Comparison of ENCODE assay signal across 1 cellular context in genomic region chr5:176388341-176389113, GRCh38.
TF ChIP-seq lines count a peak whose summit lies in the region.

Gene HIGD2A (plus strand): TSS chr5:176388751. CDS start chr5:176388820, 69 bp downstream.
Gene NOP16 (minus strand): TSS chr5:176388598. CDS start chr5:176388539, 59 bp downstream.

TF ChIP-seq in K562, 482 proteins besides CTCF, POLR2A, EP300 and RAD21 (continued from another document):
- TF ChIP-seq THAP7 (CRISPR knock-in tag; IDR thresholded peaks at IDR 0.05) (peak; percentile 91), GTF2E2 (tag; IDR thresholded peaks at IDR 0.05) (peak; percentile 95), NFYB (IDR thresholded peaks at IDR 0.05; ENCODE audit: extremely low read depth, insufficient read length) (no peak), NONO (IDR thresholded peaks at IDR 0.05; ENCODE audit: low read depth in 2 of 2, low read length in 1 of 2) (no peak), TAF7 (tag; IDR thresholded peaks at IDR 0.05) (peak; percentile 97), SETDB1 (IDR thresholded peaks at IDR 0.05; ENCODE audit: low read length) (no peak), ZNF586 (CRISPR knock-in tag; conservative IDR thresholded peaks at IDR 0.05) (no peak), HCFC1 (IDR thresholded peaks at IDR 0.05; ENCODE audit: low read depth, low read length) (peak; percentile 91), MYNN (IDR thresholded peaks at IDR 0.05) (no peak), MYNN (CRISPR knock-in tag; IDR thresholded peaks at IDR 0.05) (no peak), KAT2B (IDR thresholded peaks at IDR 0.05; ENCODE audit: low read depth, low read length) (no peak), ZNF239 (CRISPR knock-in tag; IDR thresholded peaks at IDR 0.05) (no peak), MCM3 (IDR thresholded peaks at IDR 0.05) (no peak), CBX1 (IDR thresholded peaks at IDR 0.05; ENCODE audit: low read depth) (no peak), ZNF445 (CRISPR knock-in tag; IDR thresholded peaks at IDR 0.05; ENCODE audit: low read depth) (no peak), CREB5 (CRISPR knock-in tag; IDR thresholded peaks at IDR 0.05) (no peak), HNRNPH1 (optimal IDR thresholded peaks at IDR 0.05; ENCODE audit: low read depth, low read length) (no peak), NR4A1 (CRISPR knock-in tag; IDR thresholded peaks at IDR 0.05) (no peak), NR4A1 (tag; IDR thresholded peaks at IDR 0.05) (no peak; the same call in 1 of the 2 replicates), E4F1 (CRISPR knock-in tag; IDR thresholded peaks at IDR 0.05; ENCODE audit: borderline replicate concordance) (0 out of 2 replicates have a peak, but pooled peaks have one; percentile 5)
- TF ChIP-seq, protein P1, sequence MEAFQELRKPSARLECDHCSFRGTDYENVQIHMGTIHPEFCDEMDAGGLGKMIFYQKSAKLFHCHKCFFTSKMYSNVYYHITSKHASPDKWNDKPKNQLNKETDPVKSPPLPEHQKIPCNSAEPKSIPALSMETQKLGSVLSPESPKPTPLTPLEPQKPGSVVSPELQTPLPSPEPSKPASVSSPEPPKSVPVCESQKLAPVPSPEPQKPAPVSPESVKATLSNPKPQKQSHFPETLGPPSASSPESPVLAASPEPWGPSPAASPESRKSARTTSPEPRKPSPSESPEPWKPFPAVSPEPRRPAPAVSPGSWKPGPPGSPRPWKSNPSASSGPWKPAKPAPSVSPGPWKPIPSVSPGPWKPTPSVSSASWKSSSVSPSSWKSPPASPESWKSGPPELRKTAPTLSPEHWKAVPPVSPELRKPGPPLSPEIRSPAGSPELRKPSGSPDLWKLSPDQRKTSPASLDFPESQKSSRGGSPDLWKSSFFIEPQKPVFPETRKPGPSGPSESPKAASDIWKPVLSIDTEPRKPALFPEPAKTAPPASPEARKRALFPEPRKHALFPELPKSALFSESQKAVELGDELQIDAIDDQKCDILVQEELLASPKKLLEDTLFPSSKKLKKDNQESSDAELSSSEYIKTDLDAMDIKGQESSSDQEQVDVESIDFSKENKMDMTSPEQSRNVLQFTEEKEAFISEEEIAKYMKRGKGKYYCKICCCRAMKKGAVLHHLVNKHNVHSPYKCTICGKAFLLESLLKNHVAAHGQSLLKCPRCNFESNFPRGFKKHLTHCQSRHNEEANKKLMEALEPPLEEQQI (IDR thresholded peaks at IDR 0.05): peak; percentile 86
- TF ChIP-seq, protein P2, sequence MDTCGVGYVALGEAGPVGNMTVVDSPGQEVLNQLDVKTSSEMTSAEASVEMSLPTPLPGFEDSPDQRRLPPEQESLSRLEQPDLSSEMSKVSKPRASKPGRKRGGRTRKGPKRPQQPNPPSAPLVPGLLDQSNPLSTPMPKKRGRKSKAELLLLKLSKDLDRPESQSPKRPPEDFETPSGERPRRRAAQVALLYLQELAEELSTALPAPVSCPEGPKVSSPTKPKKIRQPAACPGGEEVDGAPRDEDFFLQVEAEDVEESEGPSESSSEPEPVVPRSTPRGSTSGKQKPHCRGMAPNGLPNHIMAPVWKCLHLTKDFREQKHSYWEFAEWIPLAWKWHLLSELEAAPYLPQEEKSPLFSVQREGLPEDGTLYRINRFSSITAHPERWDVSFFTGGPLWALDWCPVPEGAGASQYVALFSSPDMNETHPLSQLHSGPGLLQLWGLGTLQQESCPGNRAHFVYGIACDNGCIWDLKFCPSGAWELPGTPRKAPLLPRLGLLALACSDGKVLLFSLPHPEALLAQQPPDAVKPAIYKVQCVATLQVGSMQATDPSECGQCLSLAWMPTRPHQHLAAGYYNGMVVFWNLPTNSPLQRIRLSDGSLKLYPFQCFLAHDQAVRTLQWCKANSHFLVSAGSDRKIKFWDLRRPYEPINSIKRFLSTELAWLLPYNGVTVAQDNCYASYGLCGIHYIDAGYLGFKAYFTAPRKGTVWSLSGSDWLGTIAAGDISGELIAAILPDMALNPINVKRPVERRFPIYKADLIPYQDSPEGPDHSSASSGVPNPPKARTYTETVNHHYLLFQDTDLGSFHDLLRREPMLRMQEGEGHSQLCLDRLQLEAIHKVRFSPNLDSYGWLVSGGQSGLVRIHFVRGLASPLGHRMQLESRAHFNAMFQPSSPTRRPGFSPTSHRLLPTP (IDR thresholded peaks at IDR 0.05; ENCODE audit: borderline replicate concordance, extremely low read depth, insufficient read length): no peak
- TF ChIP-seq, protein P3, sequence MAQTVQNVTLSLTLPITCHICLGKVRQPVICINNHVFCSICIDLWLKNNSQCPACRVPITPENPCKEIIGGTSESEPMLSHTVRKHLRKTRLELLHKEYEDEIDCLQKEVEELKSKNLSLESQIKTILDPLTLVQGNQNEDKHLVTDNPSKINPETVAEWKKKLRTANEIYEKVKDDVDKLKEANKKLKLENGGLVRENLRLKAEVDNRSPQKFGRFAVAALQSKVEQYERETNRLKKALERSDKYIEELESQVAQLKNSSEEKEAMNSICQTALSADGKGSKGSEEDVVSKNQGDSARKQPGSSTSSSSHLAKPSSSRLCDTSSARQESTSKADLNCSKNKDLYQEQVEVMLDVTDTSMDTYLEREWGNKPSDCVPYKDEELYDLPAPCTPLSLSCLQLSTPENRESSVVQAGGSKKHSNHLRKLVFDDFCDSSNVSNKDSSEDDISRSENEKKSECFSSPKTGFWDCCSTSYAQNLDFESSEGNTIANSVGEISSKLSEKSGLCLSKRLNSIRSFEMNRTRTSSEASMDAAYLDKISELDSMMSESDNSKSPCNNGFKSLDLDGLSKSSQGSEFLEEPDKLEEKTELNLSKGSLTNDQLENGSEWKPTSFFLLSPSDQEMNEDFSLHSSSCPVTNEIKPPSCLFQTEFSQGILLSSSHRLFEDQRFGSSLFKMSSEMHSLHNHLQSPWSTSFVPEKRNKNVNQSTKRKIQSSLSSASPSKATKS (CRISPR knock-in tag; IDR thresholded peaks at IDR 0.05): no peak
- TF ChIP-seq, protein P4, sequence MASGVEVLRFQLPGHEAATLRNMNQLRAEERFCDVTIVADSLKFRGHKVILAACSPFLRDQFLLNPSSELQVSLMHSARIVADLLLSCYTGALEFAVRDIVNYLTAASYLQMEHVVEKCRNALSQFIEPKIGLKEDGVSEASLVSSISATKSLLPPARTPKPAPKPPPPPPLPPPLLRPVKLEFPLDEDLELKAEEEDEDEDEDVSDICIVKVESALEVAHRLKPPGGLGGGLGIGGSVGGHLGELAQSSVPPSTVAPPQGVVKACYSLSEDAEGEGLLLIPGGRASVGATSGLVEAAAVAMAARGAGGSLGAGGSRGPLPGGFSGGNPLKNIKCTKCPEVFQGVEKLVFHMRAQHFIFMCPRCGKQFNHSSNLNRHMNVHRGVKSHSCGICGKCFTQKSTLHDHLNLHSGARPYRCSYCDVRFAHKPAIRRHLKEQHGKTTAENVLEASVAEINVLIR (CRISPR knock-in tag; IDR thresholded peaks at IDR 0.05): no peak
- TF ChIP-seq, protein P5, sequence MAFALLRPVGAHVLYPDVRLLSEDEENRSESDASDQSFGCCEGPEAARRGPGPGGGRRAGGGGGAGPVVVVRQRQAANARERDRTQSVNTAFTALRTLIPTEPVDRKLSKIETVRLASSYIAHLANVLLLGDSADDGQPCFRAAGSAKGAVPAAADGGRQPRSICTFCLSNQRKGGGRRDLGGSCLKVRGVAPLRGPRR (CRISPR knock-in tag; IDR thresholded peaks at IDR 0.05): no peak
TF ChIP-seq in K562: peak in this region for 192.
